In the genomic region with DNA sequence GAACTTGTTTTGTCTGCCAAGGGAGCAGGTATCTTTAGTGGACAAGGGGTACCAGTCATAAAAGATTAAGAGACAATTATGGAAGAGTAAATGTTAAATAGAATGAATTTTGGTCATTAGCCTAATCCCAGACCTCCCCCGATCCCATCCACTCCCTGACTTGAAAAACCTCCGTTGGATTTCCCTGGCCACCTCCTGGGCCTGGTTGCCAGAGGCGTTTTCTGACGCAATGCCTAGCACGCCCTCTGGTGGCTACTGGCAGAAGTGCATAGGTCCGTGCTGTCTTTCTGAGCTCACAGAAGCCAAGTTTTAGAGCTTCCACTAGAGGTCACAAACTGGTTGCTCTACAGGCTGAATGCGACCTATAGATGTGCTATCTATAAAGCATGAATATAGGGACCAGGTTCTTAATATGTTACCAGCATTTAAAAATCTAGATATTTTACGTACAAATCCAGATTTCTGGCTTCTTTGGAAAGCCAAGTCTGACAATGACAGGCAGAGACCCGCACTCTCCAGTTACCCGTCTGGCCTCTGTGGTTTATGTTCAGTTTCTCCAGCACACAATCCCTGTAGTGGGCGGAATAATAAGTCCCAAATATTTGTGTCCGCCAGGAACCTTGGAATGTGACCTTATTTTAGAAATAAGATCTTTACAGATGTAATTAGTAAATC, we compare ENCODE assay signal across 1 cellular context.
A peak's percentile ranks its signal among the peaks of the same experiment; 100 is the strongest.
TF ChIP-seq lines count a peak whose summit lies in the region.

No MANE protein-coding gene starts in this region.

TF ChIP-seq in HepG2, 621 proteins besides CTCF, POLR2A, EP300 and RAD21 (continued from another document and continues in another):
- TF ChIP-seq, protein P1, sequence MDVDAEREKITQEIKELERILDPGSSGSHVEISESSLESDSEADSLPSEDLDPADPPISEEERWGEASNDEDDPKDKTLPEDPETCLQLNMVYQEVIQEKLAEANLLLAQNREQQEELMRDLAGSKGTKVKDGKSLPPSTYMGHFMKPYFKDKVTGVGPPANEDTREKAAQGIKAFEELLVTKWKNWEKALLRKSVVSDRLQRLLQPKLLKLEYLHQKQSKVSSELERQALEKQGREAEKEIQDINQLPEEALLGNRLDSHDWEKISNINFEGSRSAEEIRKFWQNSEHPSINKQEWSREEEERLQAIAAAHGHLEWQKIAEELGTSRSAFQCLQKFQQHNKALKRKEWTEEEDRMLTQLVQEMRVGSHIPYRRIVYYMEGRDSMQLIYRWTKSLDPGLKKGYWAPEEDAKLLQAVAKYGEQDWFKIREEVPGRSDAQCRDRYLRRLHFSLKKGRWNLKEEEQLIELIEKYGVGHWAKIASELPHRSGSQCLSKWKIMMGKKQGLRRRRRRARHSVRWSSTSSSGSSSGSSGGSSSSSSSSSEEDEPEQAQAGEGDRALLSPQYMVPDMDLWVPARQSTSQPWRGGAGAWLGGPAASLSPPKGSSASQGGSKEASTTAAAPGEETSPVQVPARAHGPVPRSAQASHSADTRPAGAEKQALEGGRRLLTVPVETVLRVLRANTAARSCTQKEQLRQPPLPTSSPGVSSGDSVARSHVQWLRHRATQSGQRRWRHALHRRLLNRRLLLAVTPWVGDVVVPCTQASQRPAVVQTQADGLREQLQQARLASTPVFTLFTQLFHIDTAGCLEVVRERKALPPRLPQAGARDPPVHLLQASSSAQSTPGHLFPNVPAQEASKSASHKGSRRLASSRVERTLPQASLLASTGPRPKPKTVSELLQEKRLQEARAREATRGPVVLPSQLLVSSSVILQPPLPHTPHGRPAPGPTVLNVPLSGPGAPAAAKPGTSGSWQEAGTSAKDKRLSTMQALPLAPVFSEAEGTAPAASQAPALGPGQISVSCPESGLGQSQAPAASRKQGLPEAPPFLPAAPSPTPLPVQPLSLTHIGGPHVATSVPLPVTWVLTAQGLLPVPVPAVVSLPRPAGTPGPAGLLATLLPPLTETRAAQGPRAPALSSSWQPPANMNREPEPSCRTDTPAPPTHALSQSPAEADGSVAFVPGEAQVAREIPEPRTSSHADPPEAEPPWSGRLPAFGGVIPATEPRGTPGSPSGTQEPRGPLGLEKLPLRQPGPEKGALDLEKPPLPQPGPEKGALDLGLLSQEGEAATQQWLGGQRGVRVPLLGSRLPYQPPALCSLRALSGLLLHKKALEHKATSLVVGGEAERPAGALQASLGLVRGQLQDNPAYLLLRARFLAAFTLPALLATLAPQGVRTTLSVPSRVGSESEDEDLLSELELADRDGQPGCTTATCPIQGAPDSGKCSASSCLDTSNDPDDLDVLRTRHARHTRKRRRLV (CRISPR knock-in tag; IDR thresholded peaks at IDR 0.05) = no peak
- TF ChIP-seq KLF16 (CRISPR knock-in tag; IDR thresholded peaks at IDR 0.05) (peak in 1 of 2 experiments; percentile 82; a peak in 2 of 4 replicates), ZFP36L2 (CRISPR knock-in tag; IDR thresholded peaks at IDR 0.05) (0 out of 2 replicates have a peak, but pooled peaks have one; percentile 60), RELA (CRISPR knock-in tag; IDR thresholded peaks at IDR 0.05) (0 out of 2 replicates have a peak, but pooled peaks have one; percentile 58), STAG1 (CRISPR knock-in tag; IDR thresholded peaks at IDR 0.05) (peak; percentile 99), FOXA1 (IDR thresholded peaks at IDR 0.05) (no peak), FOXA1 (CRISPR knock-in tag; IDR thresholded peaks at IDR 0.05) (no peak), MYNN (CRISPR knock-in tag; IDR thresholded peaks at IDR 0.05; ENCODE audit: low read depth) (no peak), SOX6 (IDR thresholded peaks at IDR 0.05) (no peak), SOX6 (CRISPR knock-in tag; IDR thresholded peaks at IDR 0.05) (peak; percentile 65; the same call in 1 of the 2 replicates), IKZF4 (CRISPR knock-in tag; IDR thresholded peaks at IDR 0.05; ENCODE audit: borderline replicate concordance, low read depth, not compliant biosample characterization) (no peak), MTF1 (CRISPR knock-in tag; IDR thresholded peaks at IDR 0.05) (no peak), ZNF160 (CRISPR knock-in tag; IDR thresholded peaks at IDR 0.05) (no peak), HDAC6 (IDR thresholded peaks at IDR 0.05; ENCODE audit: low read depth, low read length) (no peak), ZKSCAN1 (IDR thresholded peaks at IDR 0.05; ENCODE audit: low read length) (no peak), ZSCAN29 (CRISPR knock-in tag; conservative IDR thresholded peaks at IDR 0.05) (no peak), SATB2 (CRISPR knock-in tag; IDR thresholded peaks at IDR 0.05) (no peak), PHF20 (CRISPR knock-in tag; IDR thresholded peaks at IDR 0.05) (no peak), SOX13 (IDR thresholded peaks at IDR 0.05) (no peak), SOX13 (CRISPR knock-in tag; conservative IDR thresholded peaks at IDR 0.05 in 1 of 2, IDR thresholded peaks at IDR 0.05 in 1 of 2) (peak in 1 of 2 experiments; percentile 37; a peak in 1 of 4 replicates), SCMH1 (CRISPR knock-in tag; IDR thresholded peaks at IDR 0.05; ENCODE audit: borderline replicate concordance) (no peak)
- TF ChIP-seq, protein P2, sequence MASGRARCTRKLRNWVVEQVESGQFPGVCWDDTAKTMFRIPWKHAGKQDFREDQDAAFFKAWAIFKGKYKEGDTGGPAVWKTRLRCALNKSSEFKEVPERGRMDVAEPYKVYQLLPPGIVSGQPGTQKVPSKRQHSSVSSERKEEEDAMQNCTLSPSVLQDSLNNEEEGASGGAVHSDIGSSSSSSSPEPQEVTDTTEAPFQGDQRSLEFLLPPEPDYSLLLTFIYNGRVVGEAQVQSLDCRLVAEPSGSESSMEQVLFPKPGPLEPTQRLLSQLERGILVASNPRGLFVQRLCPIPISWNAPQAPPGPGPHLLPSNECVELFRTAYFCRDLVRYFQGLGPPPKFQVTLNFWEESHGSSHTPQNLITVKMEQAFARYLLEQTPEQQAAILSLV (CRISPR knock-in tag; IDR thresholded peaks at IDR 0.05; ENCODE audit: borderline replicate concordance) = no peak
- TF ChIP-seq, protein P3, sequence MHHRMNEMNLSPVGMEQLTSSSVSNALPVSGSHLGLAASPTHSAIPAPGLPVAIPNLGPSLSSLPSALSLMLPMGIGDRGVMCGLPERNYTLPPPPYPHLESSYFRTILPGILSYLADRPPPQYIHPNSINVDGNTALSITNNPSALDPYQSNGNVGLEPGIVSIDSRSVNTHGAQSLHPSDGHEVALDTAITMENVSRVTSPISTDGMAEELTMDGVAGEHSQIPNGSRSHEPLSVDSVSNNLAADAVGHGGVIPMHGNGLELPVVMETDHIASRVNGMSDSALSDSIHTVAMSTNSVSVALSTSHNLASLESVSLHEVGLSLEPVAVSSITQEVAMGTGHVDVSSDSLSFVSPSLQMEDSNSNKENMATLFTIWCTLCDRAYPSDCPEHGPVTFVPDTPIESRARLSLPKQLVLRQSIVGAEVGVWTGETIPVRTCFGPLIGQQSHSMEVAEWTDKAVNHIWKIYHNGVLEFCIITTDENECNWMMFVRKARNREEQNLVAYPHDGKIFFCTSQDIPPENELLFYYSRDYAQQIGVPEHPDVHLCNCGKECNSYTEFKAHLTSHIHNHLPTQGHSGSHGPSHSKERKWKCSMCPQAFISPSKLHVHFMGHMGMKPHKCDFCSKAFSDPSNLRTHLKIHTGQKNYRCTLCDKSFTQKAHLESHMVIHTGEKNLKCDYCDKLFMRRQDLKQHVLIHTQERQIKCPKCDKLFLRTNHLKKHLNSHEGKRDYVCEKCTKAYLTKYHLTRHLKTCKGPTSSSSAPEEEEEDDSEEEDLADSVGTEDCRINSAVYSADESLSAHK (CRISPR knock-in tag; IDR thresholded peaks at IDR 0.05; ENCODE audit: borderline replicate concordance) = no peak
- TF ChIP-seq, protein P4, sequence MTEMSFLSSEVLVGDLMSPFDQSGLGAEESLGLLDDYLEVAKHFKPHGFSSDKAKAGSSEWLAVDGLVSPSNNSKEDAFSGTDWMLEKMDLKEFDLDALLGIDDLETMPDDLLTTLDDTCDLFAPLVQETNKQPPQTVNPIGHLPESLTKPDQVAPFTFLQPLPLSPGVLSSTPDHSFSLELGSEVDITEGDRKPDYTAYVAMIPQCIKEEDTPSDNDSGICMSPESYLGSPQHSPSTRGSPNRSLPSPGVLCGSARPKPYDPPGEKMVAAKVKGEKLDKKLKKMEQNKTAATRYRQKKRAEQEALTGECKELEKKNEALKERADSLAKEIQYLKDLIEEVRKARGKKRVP (CRISPR knock-in tag; IDR thresholded peaks at IDR 0.05) = peak in 1 of 2 experiments; percentile 96; a peak in 2 of 4 replicates
- TF ChIP-seq, protein P5, sequence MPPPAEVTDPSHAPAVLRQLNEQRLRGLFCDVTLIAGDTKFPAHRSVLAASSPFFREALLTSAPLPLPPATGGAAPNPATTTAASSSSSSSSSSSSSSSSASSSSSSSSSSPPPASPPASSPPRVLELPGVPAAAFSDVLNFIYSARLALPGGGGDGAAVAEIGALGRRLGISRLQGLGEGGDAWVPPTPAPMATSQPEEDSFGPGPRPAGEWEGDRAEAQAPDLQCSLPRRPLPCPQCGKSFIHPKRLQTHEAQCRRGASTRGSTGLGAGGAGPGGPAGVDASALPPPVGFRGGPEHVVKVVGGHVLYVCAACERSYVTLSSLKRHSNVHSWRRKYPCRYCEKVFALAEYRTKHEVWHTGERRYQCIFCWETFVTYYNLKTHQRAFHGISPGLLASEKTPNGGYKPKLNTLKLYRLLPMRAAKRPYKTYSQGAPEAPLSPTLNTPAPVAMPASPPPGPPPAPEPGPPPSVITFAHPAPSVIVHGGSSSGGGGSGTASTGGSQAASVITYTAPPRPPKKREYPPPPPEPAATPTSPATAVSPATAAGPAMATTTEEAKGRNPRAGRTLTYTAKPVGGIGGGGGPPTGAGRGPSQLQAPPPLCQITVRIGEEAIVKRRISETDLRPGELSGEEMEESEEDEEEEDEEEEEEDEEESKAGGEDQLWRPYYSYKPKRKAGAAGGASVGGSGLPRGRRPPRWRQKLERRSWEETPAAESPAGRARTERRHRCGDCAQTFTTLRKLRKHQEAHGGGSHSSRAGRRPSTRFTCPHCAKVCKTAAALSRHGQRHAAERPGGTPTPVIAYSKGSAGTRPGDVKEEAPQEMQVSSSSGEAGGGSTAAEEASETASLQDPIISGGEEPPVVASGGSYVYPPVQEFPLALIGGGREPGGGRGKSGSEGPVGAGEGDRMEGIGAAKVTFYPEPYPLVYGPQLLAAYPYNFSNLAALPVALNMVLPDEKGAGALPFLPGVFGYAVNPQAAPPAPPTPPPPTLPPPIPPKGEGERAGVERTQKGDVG (CRISPR knock-in tag; IDR thresholded peaks at IDR 0.05; ENCODE audit: borderline replicate concordance) = no peak
- TF ChIP-seq, protein P6, sequence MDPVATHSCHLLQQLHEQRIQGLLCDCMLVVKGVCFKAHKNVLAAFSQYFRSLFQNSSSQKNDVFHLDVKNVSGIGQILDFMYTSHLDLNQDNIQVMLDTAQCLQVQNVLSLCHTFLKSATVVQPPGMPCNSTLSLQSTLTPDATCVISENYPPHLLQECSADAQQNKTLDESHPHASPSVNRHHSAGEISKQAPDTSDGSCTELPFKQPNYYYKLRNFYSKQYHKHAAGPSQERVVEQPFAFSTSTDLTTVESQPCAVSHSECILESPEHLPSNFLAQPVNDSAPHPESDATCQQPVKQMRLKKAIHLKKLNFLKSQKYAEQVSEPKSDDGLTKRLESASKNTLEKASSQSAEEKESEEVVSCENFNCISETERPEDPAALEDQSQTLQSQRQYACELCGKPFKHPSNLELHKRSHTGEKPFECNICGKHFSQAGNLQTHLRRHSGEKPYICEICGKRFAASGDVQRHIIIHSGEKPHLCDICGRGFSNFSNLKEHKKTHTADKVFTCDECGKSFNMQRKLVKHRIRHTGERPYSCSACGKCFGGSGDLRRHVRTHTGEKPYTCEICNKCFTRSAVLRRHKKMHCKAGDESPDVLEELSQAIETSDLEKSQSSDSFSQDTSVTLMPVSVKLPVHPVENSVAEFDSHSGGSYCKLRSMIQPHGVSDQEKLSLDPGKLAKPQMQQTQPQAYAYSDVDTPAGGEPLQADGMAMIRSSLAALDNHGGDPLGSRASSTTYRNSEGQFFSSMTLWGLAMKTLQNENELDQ (CRISPR knock-in tag; IDR thresholded peaks at IDR 0.05; ENCODE audit: borderline replicate concordance) = no peak
- TF ChIP-seq, protein P7, sequence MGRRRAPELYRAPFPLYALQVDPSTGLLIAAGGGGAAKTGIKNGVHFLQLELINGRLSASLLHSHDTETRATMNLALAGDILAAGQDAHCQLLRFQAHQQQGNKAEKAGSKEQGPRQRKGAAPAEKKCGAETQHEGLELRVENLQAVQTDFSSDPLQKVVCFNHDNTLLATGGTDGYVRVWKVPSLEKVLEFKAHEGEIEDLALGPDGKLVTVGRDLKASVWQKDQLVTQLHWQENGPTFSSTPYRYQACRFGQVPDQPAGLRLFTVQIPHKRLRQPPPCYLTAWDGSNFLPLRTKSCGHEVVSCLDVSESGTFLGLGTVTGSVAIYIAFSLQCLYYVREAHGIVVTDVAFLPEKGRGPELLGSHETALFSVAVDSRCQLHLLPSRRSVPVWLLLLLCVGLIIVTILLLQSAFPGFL (CRISPR knock-in tag; IDR thresholded peaks at IDR 0.05) = no peak
- TF ChIP-seq, protein P8, sequence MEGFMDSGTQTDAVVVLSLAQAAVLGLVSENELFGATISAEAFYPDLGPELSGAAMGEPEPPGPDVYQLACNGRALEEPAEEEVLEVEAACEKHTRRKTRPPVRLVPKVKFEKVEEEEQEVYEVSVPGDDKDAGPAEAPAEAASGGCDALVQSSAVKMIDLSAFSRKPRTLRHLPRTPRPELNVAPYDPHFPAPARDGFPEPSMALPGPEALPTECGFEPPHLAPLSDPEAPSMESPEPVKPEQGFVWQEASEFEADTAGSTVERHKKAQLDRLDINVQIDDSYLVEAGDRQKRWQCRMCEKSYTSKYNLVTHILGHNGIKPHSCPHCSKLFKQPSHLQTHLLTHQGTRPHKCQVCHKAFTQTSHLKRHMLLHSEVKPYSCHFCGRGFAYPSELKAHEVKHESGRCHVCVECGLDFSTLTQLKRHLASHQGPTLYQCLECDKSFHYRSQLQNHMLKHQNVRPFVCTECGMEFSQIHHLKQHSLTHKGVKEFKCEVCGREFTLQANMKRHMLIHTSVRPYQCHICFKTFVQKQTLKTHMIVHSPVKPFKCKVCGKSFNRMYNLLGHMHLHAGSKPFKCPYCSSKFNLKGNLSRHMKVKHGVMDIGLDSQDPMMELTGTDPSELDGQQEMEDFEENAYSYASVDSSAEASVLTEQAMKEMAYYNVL (CRISPR knock-in tag; IDR thresholded peaks at IDR 0.05; ENCODE audit: borderline replicate concordance) = peak; percentile 53; the same call in 1 of the 2 replicates
- TF ChIP-seq, protein P9, sequence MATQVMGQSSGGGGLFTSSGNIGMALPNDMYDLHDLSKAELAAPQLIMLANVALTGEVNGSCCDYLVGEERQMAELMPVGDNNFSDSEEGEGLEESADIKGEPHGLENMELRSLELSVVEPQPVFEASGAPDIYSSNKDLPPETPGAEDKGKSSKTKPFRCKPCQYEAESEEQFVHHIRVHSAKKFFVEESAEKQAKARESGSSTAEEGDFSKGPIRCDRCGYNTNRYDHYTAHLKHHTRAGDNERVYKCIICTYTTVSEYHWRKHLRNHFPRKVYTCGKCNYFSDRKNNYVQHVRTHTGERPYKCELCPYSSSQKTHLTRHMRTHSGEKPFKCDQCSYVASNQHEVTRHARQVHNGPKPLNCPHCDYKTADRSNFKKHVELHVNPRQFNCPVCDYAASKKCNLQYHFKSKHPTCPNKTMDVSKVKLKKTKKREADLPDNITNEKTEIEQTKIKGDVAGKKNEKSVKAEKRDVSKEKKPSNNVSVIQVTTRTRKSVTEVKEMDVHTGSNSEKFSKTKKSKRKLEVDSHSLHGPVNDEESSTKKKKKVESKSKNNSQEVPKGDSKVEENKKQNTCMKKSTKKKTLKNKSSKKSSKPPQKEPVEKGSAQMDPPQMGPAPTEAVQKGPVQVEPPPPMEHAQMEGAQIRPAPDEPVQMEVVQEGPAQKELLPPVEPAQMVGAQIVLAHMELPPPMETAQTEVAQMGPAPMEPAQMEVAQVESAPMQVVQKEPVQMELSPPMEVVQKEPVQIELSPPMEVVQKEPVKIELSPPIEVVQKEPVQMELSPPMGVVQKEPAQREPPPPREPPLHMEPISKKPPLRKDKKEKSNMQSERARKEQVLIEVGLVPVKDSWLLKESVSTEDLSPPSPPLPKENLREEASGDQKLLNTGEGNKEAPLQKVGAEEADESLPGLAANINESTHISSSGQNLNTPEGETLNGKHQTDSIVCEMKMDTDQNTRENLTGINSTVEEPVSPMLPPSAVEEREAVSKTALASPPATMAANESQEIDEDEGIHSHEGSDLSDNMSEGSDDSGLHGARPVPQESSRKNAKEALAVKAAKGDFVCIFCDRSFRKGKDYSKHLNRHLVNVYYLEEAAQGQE (IDR thresholded peaks at IDR 0.05; ENCODE audit: borderline replicate concordance in 1 of 2, low read depth in 1 of 2, low read length in 2 of 2) = no peak
